Comparison of ENCODE assay signal across 24 cellular contexts in the genomic region with DNA sequence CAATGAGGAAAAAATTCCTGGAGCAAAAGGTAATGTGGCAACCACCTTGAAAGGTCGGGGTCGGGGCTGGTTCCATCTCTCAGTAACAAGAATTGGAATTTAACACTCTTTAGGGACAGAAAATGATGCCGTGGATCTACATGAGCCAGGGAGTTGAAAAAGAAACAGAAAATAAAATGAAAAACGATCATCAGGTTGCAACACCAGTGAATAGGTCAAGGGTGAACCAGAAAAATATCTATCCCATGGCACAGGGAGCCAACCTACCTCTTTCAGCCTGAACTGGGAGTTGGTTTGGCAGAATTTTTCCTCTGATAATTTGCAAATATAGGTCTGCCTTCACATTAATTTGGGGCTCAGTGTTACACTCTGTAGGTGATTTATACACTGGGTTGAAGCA.
A peak's percentile ranks its signal among the peaks of the same experiment; 100 is the strongest.
DNase-seq lines count a peak whose midpoint lies in the region; ATAC-seq, FAIRE-seq and TF ChIP-seq lines count a peak whose summit lies in the region.
"Had no signal": no experiment of that assay in that cellular context is flagged by ENCODE, and none has a peak within 500 bp of the region (broad histone marks: within the 10 kb centered on the region; RNA-seq: fewer than 3 reads in every experiment).

No MANE protein-coding gene starts in this region.

- in situ Hi-C loops in HepG2 (cut with HindIII; ENCODE audit: extremely low pct_ligation_motif_present, low pct_unique_long_range_greater_than_20kb): no loop called here

- FAIRE-seq in HepG2 (lab: Jason Lieb, UNC) (no peak), kidney (lab: Jason Lieb, UNC) (no peak)
- FAIRE-seq: G401.6 had no signal

- CTCF ChIA-PET in HepG2 (lab: Yijun Ruan, JAX; ENCODE audit: low intra/inter-chr PET ratio, low total read pairs): no interaction called here

- H3K27me3 ChIP-seq in liver (ENCODE audit: control insufficient read depth in 4 of 4, insufficient read depth in 4 of 4, low read length in 3 of 4) (no peaks in the 10 kb centered on the region), HepG2 (ENCODE audit: control insufficient read depth in 1 of 2, insufficient read depth in 2 of 2, low read length in 2 of 2) (no peaks in the 10 kb centered on the region)
- H3K27me3 ChIP-seq: BLaER1, MG63 had no signal

- H3K36me3 ChIP-seq in liver (ENCODE audit: control insufficient read depth in 4 of 4, insufficient read depth in 3 of 4, low read depth in 1 of 4, low read length in 3 of 4) (no peaks in the 10 kb centered on the region), HepG2 (replicated peaks in 1 of 2; ENCODE audit: control insufficient read depth in 1 of 2, insufficient read depth in 2 of 2, low read length in 2 of 2) (no peaks in the 10 kb centered on the region), kidney (ENCODE audit: control insufficient read depth in 1 of 2, insufficient read depth in 2 of 2, low read length in 2 of 2) (no peaks in the 10 kb centered on the region)
- H3K36me3 ChIP-seq: BLaER1, MG63 had no signal

- TF ChIP-seq EP300 in HepG2 (IDR thresholded peaks at IDR 0.05; ENCODE audit: low read depth in 2 of 2, low read length in 2 of 2): no peak
- TF ChIP-seq EP300 in HepG2 (CRISPR knock-in tag; IDR thresholded peaks at IDR 0.05; ENCODE audit: borderline replicate concordance): no peak

- TF ChIP-seq POLR2A in HepG2 (IDR thresholded peaks at IDR 0.05; ENCODE audit: insufficient read depth in 1 of 2, low read depth in 2 of 2, low read length in 2 of 2): no peak

- ATAC-seq in HepG2: no peak
- ATAC-seq in sciatic nerve: peak; percentile 65

- no peak overlapping the region for H3K4me2 ChIP-seq in HepG2 (ENCODE audit: low read depth, low read length)
- H3K4me2 ChIP-seq: BLaER1 had no signal

- 30% methylated on average over 4 of the region's 4 CpGs for WGBS in liver
- WGBS in HepG2 (ENCODE audit: low lambda C conversion rate): 2% methylated on average over 4 of the region's 4 CpGs

- H3K4me3 ChIP-seq in liver (ENCODE audit: low read depth in 1 of 3, low read length in 3 of 3): peak overlapping the region in 2 of 3 donors; percentile 50 to 53
- no peak overlapping the region for H3K4me3 ChIP-seq in HepG2 (replicated peaks in 1 of 3; ENCODE audit: insufficient read depth in 1 of 3, low read depth in 2 of 3, low read length in 3 of 3)
- no peak overlapping the region for H3K4me3 ChIP-seq in kidney (ENCODE audit: low read length in 2 of 2)
- H3K4me3 ChIP-seq: BLaER1, GM23248, MG63 had no signal

- no peaks in the 10 kb centered on the region for H4K20me1 ChIP-seq in HepG2 (ENCODE audit: insufficient read depth, low read length)
- H4K20me1 ChIP-seq: BLaER1 had no signal

- POLR2A ChIA-PET in HepG2 (lab: Yijun Ruan, JAX): no interaction called here

- no peaks in the 10 kb centered on the region for H3K79me2 ChIP-seq in HepG2 (ENCODE audit: insufficient read depth, low read length)

- intact Hi-C loops in HepG2 (cut with micrococcal nuclease; ENCODE audit: unreplicated experiment): no loop called here
- intact Hi-C loops in sciatic nerve (cut with DNase I): no loop called here
- intact Hi-C loops in kidney (cut with DNase I): no loop called here

- H2AFZ ChIP-seq in HepG2 (ENCODE audit: low read length): no peak overlapping the region
- H2AFZ ChIP-seq: GM23248 had no signal

- H3K9ac ChIP-seq in liver (ENCODE audit: low read depth in 1 of 2, low read length in 2 of 2): peak overlapping the region; percentile 66 to 68
- H3K9ac ChIP-seq in HepG2 (ENCODE audit: insufficient read depth, low read depth, low read length): no peak overlapping the region
- H3K9ac ChIP-seq in kidney (ENCODE audit: low read length in 2 of 2): no peak overlapping the region
- H3K9ac ChIP-seq: BLaER1, GM23248 had no signal

- H3K4me1 ChIP-seq in liver (ENCODE audit: control insufficient read depth in 4 of 4, insufficient read depth in 4 of 4, low read length in 3 of 4) (peaks cover 0 to 13% (median 2%) of the 10 kb centered on the region in 4 donors), HepG2 (ENCODE audit: insufficient read depth, low read length) (no peaks in the 10 kb centered on the region), kidney (ENCODE audit: control insufficient read depth in 1 of 2, insufficient read depth in 1 of 2, low read depth in 1 of 2, low read length in 2 of 2) (no peaks in the 10 kb centered on the region)
- H3K4me1 ChIP-seq: BLaER1 had no signal

- H3K9me3 ChIP-seq in liver (ENCODE audit: control insufficient read depth in 4 of 4, low read length in 3 of 4) (no peaks in the 10 kb centered on the region), HepG2 (ENCODE audit: low read length) (no peaks in the 10 kb centered on the region), kidney (ENCODE audit: control insufficient read depth in 1 of 2, low read length in 2 of 2) (peaks cover 0 to 2% of the 10 kb centered on the region in 2 donors)
- H3K9me3 ChIP-seq: BLaER1, MG63 had no signal

- no peak for TF ChIP-seq CTCF in liver (IDR thresholded peaks at IDR 0.05; ENCODE audit: low read depth, low read length, missing input control)
- TF ChIP-seq CTCF in HepG2 (CRISPR knock-in tag; IDR thresholded peaks at IDR 0.05): no peak
- no peak for TF ChIP-seq CTCF in kidney (IDR thresholded peaks at IDR 0.05; ENCODE audit: borderline replicate concordance, extremely low read depth, insufficient read depth)

- peak overlapping the region; percentile 70 to 89 for H3K27ac ChIP-seq in liver (ENCODE audit: low read depth in 1 of 2, low read length in 2 of 2)
- no peak overlapping the region for H3K27ac ChIP-seq in HepG2 (ENCODE audit: extremely low read length, insufficient read depth, low read length)
- H3K27ac ChIP-seq in kidney (ENCODE audit: low read depth in 2 of 2, low read length in 2 of 2): no peak overlapping the region
- H3K27ac ChIP-seq: BLaER1, GM23248, HL-60 had no signal

- BruUV-seq in HepG2 (replicated peaks; lab: Mats Ljungman, UMichigan): no TSS peak

- no peak for DNase-seq in HepG2 (ENCODE audit: low spot score)
- peak; percentile 39 for DNase-seq in OCI-M1 (lab: John Stamatoyannopoulos, UW)
- peak; percentile 6 for DNase-seq in left kidney (ENCODE audit: low read depth, low spot score)
- DNase-seq in sciatic nerve (ENCODE audit: low spot score): no peak
- no peak for DNase-seq in kidney
- no peak for DNase-seq in cerebellar cortex (ENCODE audit: low spot score)
- DNase-seq in T-helper 9 cell: no peak
- DNase-seq: CD4-positive, CD25-positive, alpha-beta regulatory T cell; DMS53; GM23248; H9; Kasumi-1; MG63; NCI-H1417; NCI-H1694 treated with DMSO at 0.1 percent for 48 hours; NCI-H2081 treated with DMSO at 0.1 percent for 48 hours; NCI-H2171; NCI-H226; NCI-H510A; NCI-H69 had no signal

- peak in 1 of 2 donors; percentile 17 for TF ChIP-seq RAD21 in liver (IDR thresholded peaks at IDR 0.05)
- TF ChIP-seq RAD21 in HepG2 (CRISPR knock-in tag; IDR thresholded peaks at IDR 0.05): no peak

TF ChIP-seq in liver, 16 proteins besides CTCF, POLR2A, EP300 and RAD21 (continues in another document):
- TF ChIP-seq RXRA (IDR thresholded peaks at IDR 0.05) (peak; percentile 62 to 67), NR2F2 (IDR thresholded peaks at IDR 0.05) (peak; percentile 67)
- TF ChIP-seq, protein P1, sequence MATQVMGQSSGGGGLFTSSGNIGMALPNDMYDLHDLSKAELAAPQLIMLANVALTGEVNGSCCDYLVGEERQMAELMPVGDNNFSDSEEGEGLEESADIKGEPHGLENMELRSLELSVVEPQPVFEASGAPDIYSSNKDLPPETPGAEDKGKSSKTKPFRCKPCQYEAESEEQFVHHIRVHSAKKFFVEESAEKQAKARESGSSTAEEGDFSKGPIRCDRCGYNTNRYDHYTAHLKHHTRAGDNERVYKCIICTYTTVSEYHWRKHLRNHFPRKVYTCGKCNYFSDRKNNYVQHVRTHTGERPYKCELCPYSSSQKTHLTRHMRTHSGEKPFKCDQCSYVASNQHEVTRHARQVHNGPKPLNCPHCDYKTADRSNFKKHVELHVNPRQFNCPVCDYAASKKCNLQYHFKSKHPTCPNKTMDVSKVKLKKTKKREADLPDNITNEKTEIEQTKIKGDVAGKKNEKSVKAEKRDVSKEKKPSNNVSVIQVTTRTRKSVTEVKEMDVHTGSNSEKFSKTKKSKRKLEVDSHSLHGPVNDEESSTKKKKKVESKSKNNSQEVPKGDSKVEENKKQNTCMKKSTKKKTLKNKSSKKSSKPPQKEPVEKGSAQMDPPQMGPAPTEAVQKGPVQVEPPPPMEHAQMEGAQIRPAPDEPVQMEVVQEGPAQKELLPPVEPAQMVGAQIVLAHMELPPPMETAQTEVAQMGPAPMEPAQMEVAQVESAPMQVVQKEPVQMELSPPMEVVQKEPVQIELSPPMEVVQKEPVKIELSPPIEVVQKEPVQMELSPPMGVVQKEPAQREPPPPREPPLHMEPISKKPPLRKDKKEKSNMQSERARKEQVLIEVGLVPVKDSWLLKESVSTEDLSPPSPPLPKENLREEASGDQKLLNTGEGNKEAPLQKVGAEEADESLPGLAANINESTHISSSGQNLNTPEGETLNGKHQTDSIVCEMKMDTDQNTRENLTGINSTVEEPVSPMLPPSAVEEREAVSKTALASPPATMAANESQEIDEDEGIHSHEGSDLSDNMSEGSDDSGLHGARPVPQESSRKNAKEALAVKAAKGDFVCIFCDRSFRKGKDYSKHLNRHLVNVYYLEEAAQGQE (IDR thresholded peaks at IDR 0.05): peak; percentile 16

TF ChIP-seq in HepG2, 621 proteins besides CTCF, POLR2A, EP300 and RAD21 (continues in another document):
- no peak for TF ChIP-seq HNRNPK (IDR thresholded peaks at IDR 0.05; ENCODE audit: low read depth, low read length, poor library complexity, severe bottlenecking)
- TF ChIP-seq, protein P2, sequence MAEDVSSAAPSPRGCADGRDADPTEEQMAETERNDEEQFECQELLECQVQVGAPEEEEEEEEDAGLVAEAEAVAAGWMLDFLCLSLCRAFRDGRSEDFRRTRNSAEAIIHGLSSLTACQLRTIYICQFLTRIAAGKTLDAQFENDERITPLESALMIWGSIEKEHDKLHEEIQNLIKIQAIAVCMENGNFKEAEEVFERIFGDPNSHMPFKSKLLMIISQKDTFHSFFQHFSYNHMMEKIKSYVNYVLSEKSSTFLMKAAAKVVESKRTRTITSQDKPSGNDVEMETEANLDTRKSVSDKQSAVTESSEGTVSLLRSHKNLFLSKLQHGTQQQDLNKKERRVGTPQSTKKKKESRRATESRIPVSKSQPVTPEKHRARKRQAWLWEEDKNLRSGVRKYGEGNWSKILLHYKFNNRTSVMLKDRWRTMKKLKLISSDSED (CRISPR knock-in tag; IDR thresholded peaks at IDR 0.05): no peak
- no peak for TF ChIP-seq FOXM1 (CRISPR knock-in tag; IDR thresholded peaks at IDR 0.05)

Comparison
In these comparisons a context has a peak if more than half of its experiments do, and no peak if none do; other contexts are left out.
1. H3K27ac ChIP-seq: peak in liver (2 of 2); none in HepG2 (single experiment) and kidney (0 of 2).
2. H3K4me3 ChIP-seq: peak in liver (2 of 3); none in HepG2 (0 of 3) and kidney (0 of 2).
3. H3K9ac ChIP-seq: peak in liver (2 of 2); none in HepG2 (single experiment) and kidney (0 of 2).
4. DNase-seq: peak in OCI-M1 (single experiment) and left kidney (single experiment); none in HepG2 (single experiment), sciatic nerve (single experiment), kidney (single experiment), cerebellar cortex (single experiment) and T-helper 9 cell (single experiment).